Comparison of ENCODE assay signal across 17 cellular contexts in the genomic region with DNA sequence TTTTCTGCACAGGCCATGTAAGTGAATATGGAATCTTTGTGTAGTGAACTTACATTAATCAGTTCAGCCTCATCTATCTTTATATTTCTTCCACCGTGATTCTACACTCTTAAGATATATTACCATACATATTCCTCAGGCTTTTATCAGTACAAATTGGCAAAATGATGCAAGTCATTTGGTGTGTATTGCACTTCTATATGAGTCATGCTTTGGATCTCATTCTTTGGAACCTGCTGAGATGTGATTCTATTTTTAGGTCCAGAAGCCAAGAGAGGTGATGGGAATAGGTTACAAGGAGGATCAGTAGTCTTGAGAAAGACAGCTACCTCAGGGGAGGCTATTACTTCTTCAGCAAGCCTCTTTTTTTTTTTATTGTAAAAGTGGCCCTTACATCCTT.
DNase-seq lines count a peak whose midpoint lies in the region; ATAC-seq, FAIRE-seq and TF ChIP-seq lines count a peak whose summit lies in the region.
"Had no signal": no experiment of that assay in that cellular context is flagged by ENCODE, and none has a peak within 500 bp of the region (broad histone marks: within the 10 kb centered on the region; RNA-seq: fewer than 3 reads in every experiment).

No MANE protein-coding gene starts in this region.

- H3K4me3 ChIP-seq in AG10803 (ENCODE audit: low read length) (no peak overlapping the region), IMR-90 (ENCODE audit: insufficient read depth, low read depth, low read length) (no peak overlapping the region), bronchial epithelial cell (ENCODE audit: low read depth, low read length) (no peak overlapping the region)
- H3K4me3 ChIP-seq: BLaER1 treated with 17β-estradiol and CSF1 and Interleukin-3, amounts not matched to agents 10 nM and 100 nM; colonic mucosa; upper lobe of left lung had no signal

- no peak overlapping the region for H4K91ac ChIP-seq in IMR-90 (ENCODE audit: insufficient read depth, low read depth, low read length)

- no peak overlapping the region for H3K4ac ChIP-seq in IMR-90 (ENCODE audit: low read depth, low read length)

- no peak overlapping the region; the same call in 1 of the 2 replicates for H3K4me2 ChIP-seq in IMR-90 (ENCODE audit: low read depth, low read length)
- H3K4me2 ChIP-seq: BLaER1 treated with 17β-estradiol and CSF1 and Interleukin-3, amounts not matched to agents 10 nM and 100 nM had no signal

- no peak overlapping the region for H2BK120ac ChIP-seq in IMR-90 (ENCODE audit: low read depth, low read length)

- peak overlapping the region; percentile 34; the same call in 1 of the 2 replicates for H3K18ac ChIP-seq in IMR-90 (ENCODE audit: low read depth, low read length)

- no peak overlapping the region for H3K9ac ChIP-seq in IMR-90 (ENCODE audit: low read depth, low read length)
- H3K9ac ChIP-seq: BLaER1 treated with 17β-estradiol and CSF1 and Interleukin-3, amounts not matched to agents 10 nM and 100 nM had no signal

- H3K27ac ChIP-seq in IMR-90 (ENCODE audit: insufficient read depth, low read length) = no peak overlapping the region
- H3K27ac ChIP-seq: BLaER1 treated with 17β-estradiol and CSF1 and Interleukin-3, amounts not matched to agents 10 nM and 100 nM; colonic mucosa; upper lobe of left lung had no signal

- H3K27me3 ChIP-seq in IMR-90 (ENCODE audit: control insufficient read depth, insufficient read depth, low read length) (no peaks in the 10 kb centered on the region), bronchial epithelial cell (ENCODE audit: control insufficient read depth, insufficient read depth, low read length) (no peaks in the 10 kb centered on the region)
- H3K27me3 ChIP-seq: BLaER1 treated with 17β-estradiol and CSF1 and Interleukin-3, amounts not matched to agents 10 nM and 100 nM; colonic mucosa; upper lobe of left lung had no signal

- H2AK5ac ChIP-seq in IMR-90 (ENCODE audit: low read depth, low read length) = no peak overlapping the region

- POLR2A ChIA-PET in IMR-90 (lab: Charles Lee; ENCODE audit: unreplicated experiment) = no interaction called here

- no peaks in the 10 kb centered on the region for H4K20me1 ChIP-seq in IMR-90 (ENCODE audit: insufficient read depth, low read length)
- H4K20me1 ChIP-seq: BLaER1 treated with 17β-estradiol and CSF1 and Interleukin-3, amounts not matched to agents 10 nM and 100 nM had no signal

- H2AFZ ChIP-seq in IMR-90 (replicated peaks; ENCODE audit: low read length, poor library complexity) = no peak overlapping the region

- BruUV-seq in IMR-90 (replicated peaks; lab: Mats Ljungman, UMichigan) = no TSS peak

- no peak overlapping the region for H2AK9ac ChIP-seq in IMR-90 (replicated peaks; ENCODE audit: low read depth, low read length, poor library complexity)

- H3K23ac ChIP-seq in IMR-90 (ENCODE audit: low read depth, low read length) = no peak overlapping the region

- H2BK15ac ChIP-seq in IMR-90 (ENCODE audit: low read depth, low read length) = no peak overlapping the region

- DNase-seq in AG10803 (ENCODE audit: low read depth) (peak; percentile 75), IMR-90 (peak; percentile 93), bronchial epithelial cell (ENCODE audit: low read depth) (peak; percentile 54), kidney tubule cell (ENCODE audit: low spot score) (peak; percentile 40), NCI-H146 (lab: John Stamatoyannopoulos, UW) (no peak), iPS-NIHi11 (ENCODE audit: low spot score) (no peak)
- no peak for DNase-seq in stimulated activated CD4-positive, alpha-beta T cell treated with anti-CD3 and anti-CD28 coated beads, Interleukin-1b, Interleukin-23, amount 100 ng/mL, for 48 hours
- no peak for DNase-seq in stimulated activated CD4-positive, alpha-beta T cell treated with anti-CD3 and anti-CD28 coated beads, Interleukin-4, amount 100 ng/mL, for 4 hours
- DNase-seq: activated B cell treated with CpG ODN at 0.5 μM for 24 hours, colonic mucosa, DMS53, foreskin melanocyte, NCI-H510A, upper lobe of left lung had no signal

- TF ChIP-seq RAD21 in IMR-90 (IDR thresholded peaks at IDR 0.05; ENCODE audit: low read length) = no peak

- H3K9me3 ChIP-seq in IMR-90 (ENCODE audit: control insufficient read depth, insufficient read depth, low read length) = peaks cover 2% of the 10 kb centered on the region; the same call in 1 of the 2 replicates
- H3K9me3 ChIP-seq: colonic mucosa, upper lobe of left lung had no signal

- H3K14ac ChIP-seq in IMR-90 (replicated peaks; ENCODE audit: low read depth, low read length) = no peak overlapping the region

- ATAC-seq in IMR-90 (ENCODE audit: low read depth) = peak; percentile 62
- ATAC-seq: stimulated activated memory B cell treated with anti-CD40 and anti-IgM and Interleukin-4, amounts not matched to agents 10 μg/mL and 1 μg/mL and 100 μg/mL, for 72 hours had no signal

- dilution Hi-C loops in IMR-90 (cut with HindIII; ENCODE audit: low sequenced_read_pairs, unreplicated experiment) = no loop called here

- in situ Hi-C loops in IMR-90 (cut with MboI; ENCODE audit: low sequenced_read_pairs) = no loop called here

- H4K5ac ChIP-seq in IMR-90 (ENCODE audit: low read depth, low read length) = no peak overlapping the region

- intact Hi-C loops in IMR-90 (cut with micrococcal nuclease) = no loop called here

- TF ChIP-seq POLR2A in IMR-90 (IDR thresholded peaks at IDR 0.05; ENCODE audit: low read depth, low read length) = no peak

- H3K79me1 ChIP-seq in IMR-90 (ENCODE audit: low read depth in 1 of 2, low read length in 2 of 2) = no peaks in the 10 kb centered on the region

- no peaks in the 10 kb centered on the region for H3K9me1 ChIP-seq in IMR-90 (ENCODE audit: insufficient read depth, low read length)

- H4K8ac ChIP-seq in IMR-90 (ENCODE audit: low read depth in 2 of 2, low read length in 2 of 2) = no peak overlapping the region

- H2BK20ac ChIP-seq in IMR-90 (ENCODE audit: low read depth, low read length) = no peak overlapping the region

- no peak overlapping the region for H3K56ac ChIP-seq in IMR-90 (ENCODE audit: extremely low read depth, insufficient read depth, low read length)

- no peak overlapping the region for H2BK5ac ChIP-seq in IMR-90 (ENCODE audit: low read depth, low read length, poor library complexity, severe bottlenecking)

- no CpG with 5 or more reads among the region's 1 CpG for WGBS in IMR-90 (ENCODE audit: extremely low coverage in 2 of 2, insufficient read length in 1 of 2), 2 experiments

- CTCF ChIA-PET in IMR-90 (lab: Yijun Ruan, JAX) = interaction anchor here (0.6 to 0.7 kb wide), 2 partner anchors 49 to 267 kb away, joined by 3 read pairs; no protein-coding TSS in a partner anchor

- TF ChIP-seq CTCF in AG10803 (conservative IDR thresholded peaks at IDR 0.05; ENCODE audit: low read length) = no peak
- TF ChIP-seq CTCF in IMR-90 (conservative IDR thresholded peaks at IDR 0.05; ENCODE audit: low read depth, low read length) = no peak
- no peak for TF ChIP-seq CTCF in bronchial epithelial cell (IDR thresholded peaks at IDR 0.05; ENCODE audit: insufficient read depth, low read length, severe bottlenecking)

- FAIRE-seq in bronchial epithelial cell (lab: Jason Lieb, UNC) = no peak
- FAIRE-seq: keratinocyte had no signal

- H3K36me3 ChIP-seq in IMR-90 (ENCODE audit: control insufficient read depth, insufficient read depth, low read length) = no peaks in the 10 kb centered on the region
- no peaks in the 10 kb centered on the region for H3K36me3 ChIP-seq in bronchial epithelial cell (ENCODE audit: control insufficient read depth, insufficient read depth, low read length)
- H3K36me3 ChIP-seq: BLaER1 treated with 17β-estradiol and CSF1 and Interleukin-3, amounts not matched to agents 10 nM and 100 nM; colonic mucosa; upper lobe of left lung had no signal

- 0 out of 2 replicates have a peak, but pooled peaks cover 2% of the 10 kb centered on the region for H3K4me1 ChIP-seq in IMR-90 (ENCODE audit: control insufficient read depth, insufficient read depth, low read length)
- H3K4me1 ChIP-seq: BLaER1 treated with 17β-estradiol and CSF1 and Interleukin-3, amounts not matched to agents 10 nM and 100 nM; colonic mucosa; upper lobe of left lung had no signal

TF ChIP-seq in IMR-90, 13 proteins besides CTCF, POLR2A, EP300 and RAD21:
- TF ChIP-seq FOS (IDR thresholded peaks at IDR 0.05; ENCODE audit: low read depth, low read length) (peak; percentile 84; the same call in 1 of the 2 replicates), CEBPB (IDR thresholded peaks at IDR 0.05; ENCODE audit: low read depth, low read length) (peak; percentile 91)
- TF ChIP-seq, protein P1, sequence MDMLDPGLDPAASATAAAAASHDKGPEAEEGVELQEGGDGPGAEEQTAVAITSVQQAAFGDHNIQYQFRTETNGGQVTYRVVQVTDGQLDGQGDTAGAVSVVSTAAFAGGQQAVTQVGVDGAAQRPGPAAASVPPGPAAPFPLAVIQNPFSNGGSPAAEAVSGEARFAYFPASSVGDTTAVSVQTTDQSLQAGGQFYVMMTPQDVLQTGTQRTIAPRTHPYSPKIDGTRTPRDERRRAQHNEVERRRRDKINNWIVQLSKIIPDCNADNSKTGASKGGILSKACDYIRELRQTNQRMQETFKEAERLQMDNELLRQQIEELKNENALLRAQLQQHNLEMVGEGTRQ (IDR thresholded peaks at IDR 0.05; ENCODE audit: low read depth, low read length) = no peak

Comparison
In these comparisons a context has a peak if more than half of its experiments do, and no peak if none do; other contexts are left out.
1. DNase-seq: peak in AG10803 (single experiment), IMR-90 (single experiment), bronchial epithelial cell (single experiment) and kidney tubule cell (single experiment); none in NCI-H146 (single experiment), stimulated activated CD4-positive, alpha-beta T cell treated with anti-CD3 and anti-CD28 coated beads, Interleukin-1b, Interleukin-23, amount 100 ng/mL, for 48 hours (single experiment), stimulated activated CD4-positive, alpha-beta T cell treated with anti-CD3 and anti-CD28 coated beads, Interleukin-4, amount 100 ng/mL, for 4 hours (0 of 2) and iPS-NIHi11 (single experiment).